In genomic region chr17:48997827-48998556, GRCh38 we compare ENCODE assay signal across 9 cellular contexts. TPM values are rescaled to one million over a fixed set of nuclear protein-coding genes. Genes with fewer than 3 reads are reported as not detected.
DNase-seq lines count a peak whose midpoint lies in the region; ATAC-seq and TF ChIP-seq lines count a peak whose summit lies in the region.
"Had no signal": no experiment of that assay in that cellular context is flagged by ENCODE, and none has a peak within 500 bp of the region (broad histone marks: within the 10 kb centered on the region; RNA-seq: fewer than 3 reads in every experiment).

No MANE protein-coding gene starts in this region.

- peak overlapping the region; percentile 96 for H3K4me3 ChIP-seq in iPS-11a (ENCODE audit: low read depth, low read length)

- peaks cover 13% of the 10 kb centered on the region for H3K4me1 Mint-ChIP-seq in activated CD8-positive, alpha-beta T cell treated with anti-CD3 and anti-CD28 coated beads for 36 hours (ENCODE audit: low read depth)

- peak overlapping the region; percentile 61 for H3K4me3 Mint-ChIP-seq in activated CD8-positive, alpha-beta T cell treated with anti-CD3 and anti-CD28 coated beads for 36 hours

- POLR2A ChIA-PET in activated CD8-positive, alpha-beta T cell treated with anti-CD3 and anti-CD28 coated beads for 36 hours (lab: Charles Lee): interaction anchor here (1.0 to 1.1 kb wide), 3 partner anchors 8 to 89 kb away, joined by 3 to 5 read pairs (median 3); partner anchors contain the start of gene UBE2Z

- ATAC-seq in left cardiac atrium (peak; percentile 12), Right ventricle myocardium superior (ENCODE audit: poor library complexity) (no peak)
- ATAC-seq in activated CD8-positive, alpha-beta T cell treated with anti-CD3 and anti-CD28 coated beads for 36 hours: no peak

- TF ChIP-seq CTCF in activated CD8-positive, alpha-beta T cell treated with anti-CD3 and anti-CD28 coated beads for 36 hours (IDR thresholded peaks at IDR 0.05): no peak

- H3K27ac Mint-ChIP-seq in activated CD8-positive, alpha-beta T cell treated with anti-CD3 and anti-CD28 coated beads for 36 hours: no peak overlapping the region

- no peak for DNase-seq in left cardiac atrium
- no peak for DNase-seq in Right ventricle myocardium superior
- no peak for DNase-seq in activated CD8-positive, alpha-beta T cell treated with anti-CD3 and anti-CD28 coated beads for 36 hours
- peak; percentile 39 for DNase-seq in ureter (ENCODE audit: low spot score)
- no peak for DNase-seq in NCI-H2107 (lab: John Stamatoyannopoulos, UW)
- DNase-seq in NCI-H1694 (lab: John Stamatoyannopoulos, UW): no peak
- no peak for DNase-seq in cerebellum (ENCODE audit: low spot score)

- no peaks in the 10 kb centered on the region for H3K9me3 Mint-ChIP-seq in activated CD8-positive, alpha-beta T cell treated with anti-CD3 and anti-CD28 coated beads for 36 hours

- peaks cover 2% of the 10 kb centered on the region for H3K36me3 Mint-ChIP-seq in activated CD8-positive, alpha-beta T cell treated with anti-CD3 and anti-CD28 coated beads for 36 hours (ENCODE audit: low read depth)

- CTCF ChIA-PET in activated CD8-positive, alpha-beta T cell treated with anti-CD3 and anti-CD28 coated beads for 36 hours (lab: Charles Lee): no interaction called here

- intact Hi-C loops in left cardiac atrium (cut with DNase I) (no loop called here), Right ventricle myocardium superior (cut with DNase I) (no loop called here)
- intact Hi-C loops in activated CD8-positive, alpha-beta T cell treated with anti-CD3 and anti-CD28 coated beads for 36 hours (cut with micrococcal nuclease): no loop called here

- peaks cover 70% of the 10 kb centered on the region for H3K27me3 Mint-ChIP-seq in activated CD8-positive, alpha-beta T cell treated with anti-CD3 and anti-CD28 coated beads for 36 hours

RNA-seq across cellular contexts. Expression of gene IGF2BP1, which starts 0.8 kb away (rescaled TPM):
- total RNA-seq in left cardiac atrium (under 1 TPM in 1 of 2 donors, not detected in 1; 0.03 TPM), Right ventricle myocardium superior (not detected), ureter (not detected), cerebellum (8.5 TPM)
- total RNA-seq in activated CD8-positive, alpha-beta T cell treated with anti-CD3 and anti-CD28 coated beads for 36 hours: under 1 TPM; 0.18 to 0.51 TPM

RNA-seq across cellular contexts. Expression of gene GIP, which starts 29.6 kb away (rescaled TPM):
- total RNA-seq in left cardiac atrium: not detected
- not detected for total RNA-seq in Right ventricle myocardium superior
- total RNA-seq in activated CD8-positive, alpha-beta T cell treated with anti-CD3 and anti-CD28 coated beads for 36 hours: not detected
- not detected for total RNA-seq in ureter
- not detected for total RNA-seq in cerebellum
- total RNA-seq: epithelial cell of proximal tubule had no signal

RNA-seq across cellular contexts. Expression of gene SNF8, which starts 53.4 kb away (rescaled TPM):
- total RNA-seq in left cardiac atrium: 100 to 1,000 TPM in 1 of 2 donors, 10 to 100 TPM in 1; 94.7 to 109 TPM
- total RNA-seq in Right ventricle myocardium superior: 114 TPM
- total RNA-seq in activated CD8-positive, alpha-beta T cell treated with anti-CD3 and anti-CD28 coated beads for 36 hours: 10 to 100 TPM; 87.5 to 99.7 TPM
- 76.0 TPM for total RNA-seq in ureter
- 28.9 TPM for total RNA-seq in cerebellum

Comparison
In these comparisons a context has a peak if more than half of its experiments do, and no peak if none do; other contexts are left out.
1. ATAC-seq: peak in left cardiac atrium (2 of 2); none in Right ventricle myocardium superior (single experiment) and activated CD8-positive, alpha-beta T cell treated with anti-CD3 and anti-CD28 coated beads for 36 hours (single experiment).